Comparison of ENCODE assay signal across 1 cellular context in genomic region chr20:18566892-18567738, GRCh38.
TF ChIP-seq lines count a peak whose summit lies in the region.

TSS of gene SMIM26 (plus strand) at chr20:18567432. CDS start at chr20:18567479, 47 bp downstream.

TF ChIP-seq in HepG2, 621 proteins besides CTCF, POLR2A, EP300 and RAD21 (continued from another document and continues in another):
- TF ChIP-seq, protein P1, sequence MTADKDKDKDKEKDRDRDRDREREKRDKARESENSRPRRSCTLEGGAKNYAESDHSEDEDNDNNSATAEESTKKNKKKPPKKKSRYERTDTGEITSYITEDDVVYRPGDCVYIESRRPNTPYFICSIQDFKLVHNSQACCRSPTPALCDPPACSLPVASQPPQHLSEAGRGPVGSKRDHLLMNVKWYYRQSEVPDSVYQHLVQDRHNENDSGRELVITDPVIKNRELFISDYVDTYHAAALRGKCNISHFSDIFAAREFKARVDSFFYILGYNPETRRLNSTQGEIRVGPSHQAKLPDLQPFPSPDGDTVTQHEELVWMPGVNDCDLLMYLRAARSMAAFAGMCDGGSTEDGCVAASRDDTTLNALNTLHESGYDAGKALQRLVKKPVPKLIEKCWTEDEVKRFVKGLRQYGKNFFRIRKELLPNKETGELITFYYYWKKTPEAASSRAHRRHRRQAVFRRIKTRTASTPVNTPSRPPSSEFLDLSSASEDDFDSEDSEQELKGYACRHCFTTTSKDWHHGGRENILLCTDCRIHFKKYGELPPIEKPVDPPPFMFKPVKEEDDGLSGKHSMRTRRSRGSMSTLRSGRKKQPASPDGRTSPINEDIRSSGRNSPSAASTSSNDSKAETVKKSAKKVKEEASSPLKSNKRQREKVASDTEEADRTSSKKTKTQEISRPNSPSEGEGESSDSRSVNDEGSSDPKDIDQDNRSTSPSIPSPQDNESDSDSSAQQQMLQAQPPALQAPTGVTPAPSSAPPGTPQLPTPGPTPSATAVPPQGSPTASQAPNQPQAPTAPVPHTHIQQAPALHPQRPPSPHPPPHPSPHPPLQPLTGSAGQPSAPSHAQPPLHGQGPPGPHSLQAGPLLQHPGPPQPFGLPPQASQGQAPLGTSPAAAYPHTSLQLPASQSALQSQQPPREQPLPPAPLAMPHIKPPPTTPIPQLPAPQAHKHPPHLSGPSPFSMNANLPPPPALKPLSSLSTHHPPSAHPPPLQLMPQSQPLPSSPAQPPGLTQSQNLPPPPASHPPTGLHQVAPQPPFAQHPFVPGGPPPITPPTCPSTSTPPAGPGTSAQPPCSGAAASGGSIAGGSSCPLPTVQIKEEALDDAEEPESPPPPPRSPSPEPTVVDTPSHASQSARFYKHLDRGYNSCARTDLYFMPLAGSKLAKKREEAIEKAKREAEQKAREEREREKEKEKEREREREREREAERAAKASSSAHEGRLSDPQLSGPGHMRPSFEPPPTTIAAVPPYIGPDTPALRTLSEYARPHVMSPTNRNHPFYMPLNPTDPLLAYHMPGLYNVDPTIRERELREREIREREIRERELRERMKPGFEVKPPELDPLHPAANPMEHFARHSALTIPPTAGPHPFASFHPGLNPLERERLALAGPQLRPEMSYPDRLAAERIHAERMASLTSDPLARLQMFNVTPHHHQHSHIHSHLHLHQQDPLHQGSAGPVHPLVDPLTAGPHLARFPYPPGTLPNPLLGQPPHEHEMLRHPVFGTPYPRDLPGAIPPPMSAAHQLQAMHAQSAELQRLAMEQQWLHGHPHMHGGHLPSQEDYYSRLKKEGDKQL (CRISPR knock-in tag; IDR thresholded peaks at IDR 0.05; ENCODE audit: low read depth) = no peak
- TF ChIP-seq TCF7L2 (IDR thresholded peaks at IDR 0.05; ENCODE audit: low read depth, low read length) (no peak), SNAPC5 (CRISPR knock-in tag; IDR thresholded peaks at IDR 0.05; ENCODE audit: borderline replicate concordance) (no peak; the same call in 1 of the 2 replicates), ZNF580 (CRISPR knock-in tag; IDR thresholded peaks at IDR 0.05; ENCODE audit: borderline replicate concordance, low read depth) (peak; percentile 93; the same call in 1 of the 2 replicates), ZNF432 (CRISPR knock-in tag; IDR thresholded peaks at IDR 0.05; ENCODE audit: borderline replicate concordance) (peak; percentile 76; the same call in 1 of the 2 replicates), NFE2L2 (IDR thresholded peaks at IDR 0.05; ENCODE audit: low read length) (0 out of 2 replicates have a peak, but pooled peaks have one; percentile 1), SRSF1 (optimal IDR thresholded peaks at IDR 0.05; ENCODE audit: low read depth, low read length) (no peak), TFAP4 (IDR thresholded peaks at IDR 0.05; ENCODE audit: borderline replicate concordance, low read depth) (peak; percentile 73; the same call in 1 of the 2 replicates), XRCC5 (optimal IDR thresholded peaks at IDR 0.05; ENCODE audit: low read length) (peak; percentile 97), RFX3 (CRISPR knock-in tag; IDR thresholded peaks at IDR 0.05) (peak; percentile 39; the same call in 1 of the 2 replicates), YEATS4 (CRISPR knock-in tag; IDR thresholded peaks at IDR 0.05; ENCODE audit: borderline replicate concordance) (peak; percentile 98), HIC2 (CRISPR knock-in tag; IDR thresholded peaks at IDR 0.05; ENCODE audit: low read depth) (no peak), ZNF782 (CRISPR knock-in tag; IDR thresholded peaks at IDR 0.05; ENCODE audit: borderline replicate concordance) (peak; percentile 98), SNRNP70 (IDR thresholded peaks at IDR 0.05; ENCODE audit: low read depth, low read length) (no peak), ZNF879 (CRISPR knock-in tag; IDR thresholded peaks at IDR 0.05) (peak; percentile 91), ZNF546 (CRISPR knock-in tag; conservative IDR thresholded peaks at IDR 0.05) (peak; percentile 71; the same call in 1 of the 2 replicates), MTERF4 (CRISPR knock-in tag; IDR thresholded peaks at IDR 0.05) (no peak), THAP8 (CRISPR knock-in tag; IDR thresholded peaks at IDR 0.05; ENCODE audit: borderline replicate concordance) (no peak), ZNF441 (CRISPR knock-in tag; IDR thresholded peaks at IDR 0.05; ENCODE audit: borderline replicate concordance) (no peak; the same call in 1 of the 2 replicates), TOE1 (CRISPR knock-in tag; IDR thresholded peaks at IDR 0.05) (peak; percentile 77)
- TF ChIP-seq, protein P2, sequence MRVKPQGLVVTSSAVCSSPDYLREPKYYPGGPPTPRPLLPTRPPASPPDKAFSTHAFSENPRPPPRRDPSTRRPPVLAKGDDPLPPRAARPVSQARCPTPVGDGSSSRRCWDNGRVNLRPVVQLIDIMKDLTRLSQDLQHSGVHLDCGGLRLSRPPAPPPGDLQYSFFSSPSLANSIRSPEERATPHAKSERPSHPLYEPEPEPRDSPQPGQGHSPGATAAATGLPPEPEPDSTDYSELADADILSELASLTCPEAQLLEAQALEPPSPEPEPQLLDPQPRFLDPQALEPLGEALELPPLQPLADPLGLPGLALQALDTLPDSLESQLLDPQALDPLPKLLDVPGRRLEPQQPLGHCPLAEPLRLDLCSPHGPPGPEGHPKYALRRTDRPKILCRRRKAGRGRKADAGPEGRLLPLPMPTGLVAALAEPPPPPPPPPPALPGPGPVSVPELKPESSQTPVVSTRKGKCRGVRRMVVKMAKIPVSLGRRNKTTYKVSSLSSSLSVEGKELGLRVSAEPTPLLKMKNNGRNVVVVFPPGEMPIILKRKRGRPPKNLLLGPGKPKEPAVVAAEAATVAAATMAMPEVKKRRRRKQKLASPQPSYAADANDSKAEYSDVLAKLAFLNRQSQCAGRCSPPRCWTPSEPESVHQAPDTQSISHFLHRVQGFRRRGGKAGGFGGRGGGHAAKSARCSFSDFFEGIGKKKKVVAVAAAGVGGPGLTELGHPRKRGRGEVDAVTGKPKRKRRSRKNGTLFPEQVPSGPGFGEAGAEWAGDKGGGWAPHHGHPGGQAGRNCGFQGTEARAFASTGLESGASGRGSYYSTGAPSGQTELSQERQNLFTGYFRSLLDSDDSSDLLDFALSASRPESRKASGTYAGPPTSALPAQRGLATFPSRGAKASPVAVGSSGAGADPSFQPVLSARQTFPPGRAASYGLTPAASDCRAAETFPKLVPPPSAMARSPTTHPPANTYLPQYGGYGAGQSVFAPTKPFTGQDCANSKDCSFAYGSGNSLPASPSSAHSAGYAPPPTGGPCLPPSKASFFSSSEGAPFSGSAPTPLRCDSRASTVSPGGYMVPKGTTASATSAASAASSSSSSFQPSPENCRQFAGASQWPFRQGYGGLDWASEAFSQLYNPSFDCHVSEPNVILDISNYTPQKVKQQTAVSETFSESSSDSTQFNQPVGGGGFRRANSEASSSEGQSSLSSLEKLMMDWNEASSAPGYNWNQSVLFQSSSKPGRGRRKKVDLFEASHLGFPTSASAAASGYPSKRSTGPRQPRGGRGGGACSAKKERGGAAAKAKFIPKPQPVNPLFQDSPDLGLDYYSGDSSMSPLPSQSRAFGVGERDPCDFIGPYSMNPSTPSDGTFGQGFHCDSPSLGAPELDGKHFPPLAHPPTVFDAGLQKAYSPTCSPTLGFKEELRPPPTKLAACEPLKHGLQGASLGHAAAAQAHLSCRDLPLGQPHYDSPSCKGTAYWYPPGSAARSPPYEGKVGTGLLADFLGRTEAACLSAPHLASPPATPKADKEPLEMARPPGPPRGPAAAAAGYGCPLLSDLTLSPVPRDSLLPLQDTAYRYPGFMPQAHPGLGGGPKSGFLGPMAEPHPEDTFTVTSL (CRISPR knock-in tag; IDR thresholded peaks at IDR 0.05; ENCODE audit: borderline replicate concordance) = no peak; the same call in 1 of the 2 replicates
- TF ChIP-seq, protein P3, sequence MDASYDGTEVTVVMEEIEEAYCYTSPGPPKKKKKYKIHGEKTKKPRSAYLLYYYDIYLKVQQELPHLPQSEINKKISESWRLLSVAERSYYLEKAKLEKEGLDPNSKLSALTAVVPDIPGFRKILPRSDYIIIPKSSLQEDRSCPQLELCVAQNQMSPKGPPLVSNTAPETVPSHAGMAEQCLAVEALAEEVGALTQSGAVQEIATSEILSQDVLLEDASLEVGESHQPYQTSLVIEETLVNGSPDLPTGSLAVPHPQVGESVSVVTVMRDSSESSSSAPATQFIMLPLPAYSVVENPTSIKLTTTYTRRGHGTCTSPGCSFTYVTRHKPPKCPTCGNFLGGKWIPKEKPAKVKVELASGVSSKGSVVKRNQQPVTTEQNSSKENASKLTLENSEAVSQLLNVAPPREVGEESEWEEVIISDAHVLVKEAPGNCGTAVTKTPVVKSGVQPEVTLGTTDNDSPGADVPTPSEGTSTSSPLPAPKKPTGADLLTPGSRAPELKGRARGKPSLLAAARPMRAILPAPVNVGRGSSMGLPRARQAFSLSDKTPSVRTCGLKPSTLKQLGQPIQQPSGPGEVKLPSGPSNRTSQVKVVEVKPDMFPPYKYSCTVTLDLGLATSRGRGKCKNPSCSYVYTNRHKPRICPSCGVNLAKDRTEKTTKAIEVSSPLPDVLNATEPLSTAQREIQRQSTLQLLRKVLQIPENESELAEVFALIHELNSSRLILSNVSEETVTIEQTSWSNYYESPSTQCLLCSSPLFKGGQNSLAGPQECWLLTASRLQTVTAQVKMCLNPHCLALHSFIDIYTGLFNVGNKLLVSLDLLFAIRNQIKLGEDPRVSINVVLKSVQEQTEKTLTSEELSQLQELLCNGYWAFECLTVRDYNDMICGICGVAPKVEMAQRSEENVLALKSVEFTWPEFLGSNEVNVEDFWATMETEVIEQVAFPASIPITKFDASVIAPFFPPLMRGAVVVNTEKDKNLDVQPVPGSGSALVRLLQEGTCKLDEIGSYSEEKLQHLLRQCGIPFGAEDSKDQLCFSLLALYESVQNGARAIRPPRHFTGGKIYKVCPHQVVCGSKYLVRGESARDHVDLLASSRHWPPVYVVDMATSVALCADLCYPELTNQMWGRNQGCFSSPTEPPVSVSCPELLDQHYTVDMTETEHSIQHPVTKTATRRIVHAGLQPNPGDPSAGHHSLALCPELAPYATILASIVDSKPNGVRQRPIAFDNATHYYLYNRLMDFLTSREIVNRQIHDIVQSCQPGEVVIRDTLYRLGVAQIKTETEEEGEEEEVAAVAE (CRISPR knock-in tag; IDR thresholded peaks at IDR 0.05; ENCODE audit: borderline replicate concordance) = peak; percentile 95; the same call in 1 of the 2 replicates
- TF ChIP-seq, protein P4, sequence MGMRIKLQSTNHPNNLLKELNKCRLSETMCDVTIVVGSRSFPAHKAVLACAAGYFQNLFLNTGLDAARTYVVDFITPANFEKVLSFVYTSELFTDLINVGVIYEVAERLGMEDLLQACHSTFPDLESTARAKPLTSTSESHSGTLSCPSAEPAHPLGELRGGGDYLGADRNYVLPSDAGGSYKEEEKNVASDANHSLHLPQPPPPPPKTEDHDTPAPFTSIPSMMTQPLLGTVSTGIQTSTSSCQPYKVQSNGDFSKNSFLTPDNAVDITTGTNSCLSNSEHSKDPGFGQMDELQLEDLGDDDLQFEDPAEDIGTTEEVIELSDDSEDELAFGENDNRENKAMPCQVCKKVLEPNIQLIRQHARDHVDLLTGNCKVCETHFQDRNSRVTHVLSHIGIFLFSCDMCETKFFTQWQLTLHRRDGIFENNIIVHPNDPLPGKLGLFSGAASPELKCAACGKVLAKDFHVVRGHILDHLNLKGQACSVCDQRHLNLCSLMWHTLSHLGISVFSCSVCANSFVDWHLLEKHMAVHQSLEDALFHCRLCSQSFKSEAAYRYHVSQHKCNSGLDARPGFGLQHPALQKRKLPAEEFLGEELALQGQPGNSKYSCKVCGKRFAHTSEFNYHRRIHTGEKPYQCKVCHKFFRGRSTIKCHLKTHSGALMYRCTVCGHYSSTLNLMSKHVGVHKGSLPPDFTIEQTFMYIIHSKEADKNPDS (CRISPR knock-in tag; IDR thresholded peaks at IDR 0.05) = peak; percentile 90; the same call in 1 of the 2 replicates
- TF ChIP-seq, protein P5, sequence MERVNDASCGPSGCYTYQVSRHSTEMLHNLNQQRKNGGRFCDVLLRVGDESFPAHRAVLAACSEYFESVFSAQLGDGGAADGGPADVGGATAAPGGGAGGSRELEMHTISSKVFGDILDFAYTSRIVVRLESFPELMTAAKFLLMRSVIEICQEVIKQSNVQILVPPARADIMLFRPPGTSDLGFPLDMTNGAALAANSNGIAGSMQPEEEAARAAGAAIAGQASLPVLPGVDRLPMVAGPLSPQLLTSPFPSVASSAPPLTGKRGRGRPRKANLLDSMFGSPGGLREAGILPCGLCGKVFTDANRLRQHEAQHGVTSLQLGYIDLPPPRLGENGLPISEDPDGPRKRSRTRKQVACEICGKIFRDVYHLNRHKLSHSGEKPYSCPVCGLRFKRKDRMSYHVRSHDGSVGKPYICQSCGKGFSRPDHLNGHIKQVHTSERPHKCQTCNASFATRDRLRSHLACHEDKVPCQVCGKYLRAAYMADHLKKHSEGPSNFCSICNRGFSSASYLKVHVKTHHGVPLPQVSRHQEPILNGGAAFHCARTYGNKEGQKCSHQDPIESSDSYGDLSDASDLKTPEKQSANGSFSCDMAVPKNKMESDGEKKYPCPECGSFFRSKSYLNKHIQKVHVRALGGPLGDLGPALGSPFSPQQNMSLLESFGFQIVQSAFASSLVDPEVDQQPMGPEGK (CRISPR knock-in tag; IDR thresholded peaks at IDR 0.05) = peak; percentile 23; the same call in 1 of the 2 replicates
